ENCODE assay signal across 10 cellular contexts in genomic region chr22:45336971-45337431, GRCh38. TPM values are rescaled to one million over a fixed set of nuclear protein-coding genes. Genes with fewer than 3 reads are reported as not detected.
A peak's percentile ranks its signal among the peaks of the same experiment; 100 is the strongest.
DNase-seq lines count a peak whose midpoint lies in the region; ATAC-seq and TF ChIP-seq lines count a peak whose summit lies in the region.
"Had no signal": no experiment of that assay in that cellular context is flagged by ENCODE, and none has a peak within 500 bp of the region (broad histone marks: within the 10 kb centered on the region; RNA-seq: fewer than 3 reads in every experiment).

No MANE protein-coding gene starts in this region.

- H3K4me3 Mint-ChIP-seq in activated naive CD4-positive, alpha-beta T cell treated with anti-CD3 and anti-CD28 coated beads, Interleukin-2, amount 10 ng/mL, durations not matched to agents 7 days and 5 days = no peak overlapping the region
- H3K4me3 Mint-ChIP-seq in effector memory CD8-positive, alpha-beta T cell = no peak overlapping the region

- TF ChIP-seq CTCF in transverse colon (IDR thresholded peaks at IDR 0.05) = no peak
- no peak for TF ChIP-seq CTCF in GM10248 (IDR thresholded peaks at IDR 0.05; ENCODE audit: control extremely low read depth, extremely low read depth, low read depth, missing control alignments)

- peak overlapping the region; percentile 56 to 68 (median 58) for H3K27ac ChIP-seq in transverse colon

- intact Hi-C loops in transverse colon (cut with DNase I; ENCODE audit: low total_unique reads) = no loop called here

- H3K4me3 ChIP-seq in transverse colon = peak overlapping the region in 1 of 4 donors; percentile 13

- 15 to 26% methylated on average over 12 to 18 of the region's 18 CpGs for WGBS in transverse colon (ENCODE audit: low coverage in 1 of 2), 2 donors

- no peaks in the 10 kb centered on the region for H3K27me3 Mint-ChIP-seq in activated naive CD4-positive, alpha-beta T cell treated with anti-CD3 and anti-CD28 coated beads, Interleukin-2, amount 10 ng/mL, durations not matched to agents 7 days and 5 days
- no peaks in the 10 kb centered on the region for H3K27me3 Mint-ChIP-seq in effector memory CD8-positive, alpha-beta T cell

- no peaks in the 10 kb centered on the region for H3K27me3 ChIP-seq in transverse colon

- peaks cover 8 to 18% (median 13%) of the 10 kb centered on the region in 4 donors for H3K4me1 ChIP-seq in transverse colon

- peak overlapping the region; percentile 6 for H3K27ac Mint-ChIP-seq in activated naive CD4-positive, alpha-beta T cell treated with anti-CD3 and anti-CD28 coated beads, Interleukin-2, amount 10 ng/mL, durations not matched to agents 7 days and 5 days
- H3K27ac Mint-ChIP-seq in activated naive CD4-positive, alpha-beta T cell treated with anti-CD3 and anti-CD28 coated beads, Interleukin-2, amount 50 U/mL, for 72 hours = peak overlapping the region in 1 of 2 donors; percentile 79
- H3K27ac Mint-ChIP-seq in effector memory CD8-positive, alpha-beta T cell = peak overlapping the region; percentile 67 to 70

- ATAC-seq in activated naive CD4-positive, alpha-beta T cell treated with anti-CD3 and anti-CD28 coated beads, Interleukin-2, amount 50 U/mL, for 72 hours = no peak
- ATAC-seq in effector memory CD8-positive, alpha-beta T cell (replicated peaks) = no peak
- no peak for ATAC-seq in GM19455 (IDR thresholded peaks at IDR 0.05; ENCODE audit: unreplicated experiment)

- TF ChIP-seq EP300 in transverse colon (IDR thresholded peaks at IDR 0.05; ENCODE audit: low read depth) = no peak

- no peaks in the 10 kb centered on the region for H3K9me3 ChIP-seq in transverse colon

- in situ Hi-C loops in transverse colon (cut with MboI; ENCODE audit: low pct_ligation_motif_present in 1 of 4, low pct_unique_long_range_greater_than_20kb in 1 of 4, low sequenced_read_pairs in 3 of 4) = no loop called here

- H3K36me3 Mint-ChIP-seq in activated naive CD4-positive, alpha-beta T cell treated with anti-CD3 and anti-CD28 coated beads, Interleukin-2, amount 10 ng/mL, durations not matched to agents 7 days and 5 days = peaks cover 67% of the 10 kb centered on the region
- peaks cover 21 to 33% of the 10 kb centered on the region in 2 donors for H3K36me3 Mint-ChIP-seq in activated naive CD4-positive, alpha-beta T cell treated with anti-CD3 and anti-CD28 coated beads, Interleukin-2, amount 50 U/mL, for 72 hours
- H3K36me3 Mint-ChIP-seq in effector memory CD8-positive, alpha-beta T cell (ENCODE audit: insufficient read depth) = peaks cover 67% of the 10 kb centered on the region

- CTCF ChIA-PET in activated naive CD4-positive, alpha-beta T cell treated with anti-CD3 and anti-CD28 coated beads, Interleukin-2, amount 10 ng/mL, durations not matched to agents 7 days and 5 days (lab: Charles Lee) = no interaction called here
- CTCF ChIA-PET in GM10248 (lab: Yijun Ruan, JAX) = no interaction called here

- TF ChIP-seq POLR2A in transverse colon (IDR thresholded peaks at IDR 0.05) = no peak

- H3K4me1 Mint-ChIP-seq in activated naive CD4-positive, alpha-beta T cell treated with anti-CD3 and anti-CD28 coated beads, Interleukin-2, amount 10 ng/mL, durations not matched to agents 7 days and 5 days = peaks cover 46% of the 10 kb centered on the region
- peaks cover 12 to 15% of the 10 kb centered on the region in 2 donors for H3K4me1 Mint-ChIP-seq in effector memory CD8-positive, alpha-beta T cell (ENCODE audit: low read depth in 2 of 2)

- no peak for DNase-seq in activated naive CD4-positive, alpha-beta T cell treated with anti-CD3 and anti-CD28 coated beads, Interleukin-2, amount 10 ng/mL, durations not matched to agents 7 days and 5 days
- DNase-seq in activated naive CD4-positive, alpha-beta T cell treated with anti-CD3 and anti-CD28 coated beads, Interleukin-2, amount 50 U/mL, for 72 hours (ENCODE audit: low spot score in 2 of 2) = no peak
- no peak for DNase-seq in effector memory CD8-positive, alpha-beta T cell
- DNase-seq in mucosa of gallbladder (ENCODE audit: low spot score) (peak; percentile 77), transverse colon (peak; percentile 42), GM10248 (ENCODE audit: extremely low spot score) (no peak), KG1 (lab: John Stamatoyannopoulos, UW) (no peak)
- DNase-seq: activated naive CD4-positive, alpha-beta T cell; Karpas-422 had no signal

- peaks cover 0 to 42% (median 16%) of the 10 kb centered on the region in 4 donors for H3K36me3 ChIP-seq in transverse colon

- H3K9me3 Mint-ChIP-seq in activated naive CD4-positive, alpha-beta T cell treated with anti-CD3 and anti-CD28 coated beads, Interleukin-2, amount 10 ng/mL, durations not matched to agents 7 days and 5 days = no peaks in the 10 kb centered on the region
- no peaks in the 10 kb centered on the region for H3K9me3 Mint-ChIP-seq in activated naive CD4-positive, alpha-beta T cell treated with anti-CD3 and anti-CD28 coated beads, Interleukin-2, amount 50 U/mL, for 72 hours
- H3K9me3 Mint-ChIP-seq in effector memory CD8-positive, alpha-beta T cell = no peaks in the 10 kb centered on the region

- POLR2A ChIA-PET in GM10248 (lab: Yijun Ruan, JAX) = no interaction called here

RNA-seq across cellular contexts. Expression of gene FAM118A, which starts 27.3 kb away (rescaled TPM):
- total RNA-seq in activated naive CD4-positive, alpha-beta T cell treated with anti-CD3 and anti-CD28 coated beads, Interleukin-2, amount 50 U/mL, for 72 hours = 10 to 100 TPM; 59.2 to 79.0 TPM
- total RNA-seq in mucosa of gallbladder (76.3 TPM), transverse colon (100 to 1,000 TPM in 2 of 4 donors, 10 to 100 TPM in 2; 46.0 to 424 (median 210) TPM)

RNA-seq across cellular contexts. Expression of gene UPK3A, which starts 52.3 kb away (rescaled TPM):
- total RNA-seq in activated naive CD4-positive, alpha-beta T cell treated with anti-CD3 and anti-CD28 coated beads, Interleukin-2, amount 50 U/mL, for 72 hours = not detected
- 0.40 TPM for total RNA-seq in mucosa of gallbladder
- total RNA-seq in transverse colon = under 1 TPM in 1 of 4 donors, not detected in 3; 0.79 TPM

Comparison
In these comparisons a context has a peak if more than half of its experiments do, and no peak if none do; other contexts are left out.
1. DNase-seq: peak in mucosa of gallbladder (single experiment) and transverse colon (single experiment); none in activated naive CD4-positive, alpha-beta T cell treated with anti-CD3 and anti-CD28 coated beads, Interleukin-2, amount 10 ng/mL, durations not matched to agents 7 days and 5 days (single experiment), activated naive CD4-positive, alpha-beta T cell treated with anti-CD3 and anti-CD28 coated beads, Interleukin-2, amount 50 U/mL, for 72 hours (0 of 2), effector memory CD8-positive, alpha-beta T cell (0 of 3), GM10248 (single experiment) and KG1 (single experiment).